In the genomic region with DNA sequence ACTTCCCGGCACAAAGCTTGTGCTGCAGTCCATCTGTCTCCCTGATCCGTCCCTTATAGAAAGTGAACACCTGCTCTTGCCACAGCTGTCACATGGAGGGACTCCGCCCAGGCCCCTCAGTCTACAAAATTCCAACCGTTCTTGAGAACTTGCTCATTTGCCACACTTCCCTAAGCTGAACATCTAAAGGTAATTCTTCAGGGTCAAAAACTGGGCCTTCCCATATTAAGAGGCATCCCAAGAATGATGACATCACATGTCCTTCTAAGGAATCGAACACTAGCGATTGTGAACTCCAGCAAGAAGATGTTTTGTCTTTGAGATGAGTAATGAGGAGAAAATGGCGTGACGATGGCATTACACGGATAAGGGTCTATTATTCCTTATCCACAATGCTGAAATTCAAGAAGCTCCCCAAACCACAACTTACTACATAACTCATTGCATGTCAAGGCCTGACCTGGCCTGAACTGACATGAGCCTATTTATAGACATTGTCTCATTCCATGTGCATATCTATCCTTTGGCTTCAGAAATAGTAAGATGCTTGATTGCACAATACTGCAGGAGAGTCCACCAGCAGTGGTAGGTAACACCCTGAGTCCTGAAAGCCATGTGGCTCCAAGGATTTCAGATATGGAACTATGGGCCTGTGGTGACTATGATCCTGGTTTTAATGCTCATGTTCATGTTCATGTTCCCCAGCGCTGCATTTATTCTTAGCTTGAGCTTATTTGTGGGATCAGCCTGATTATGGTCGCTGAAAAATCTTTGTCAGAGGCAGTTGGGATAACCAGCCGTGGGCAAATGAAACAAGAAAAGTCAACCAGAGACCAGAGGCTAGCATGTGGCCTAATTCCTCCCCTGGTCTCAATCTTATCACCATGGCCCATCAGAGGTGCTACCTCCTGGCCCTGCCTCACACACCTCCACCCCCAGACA, we compare ENCODE assay signal across 8 cellular contexts.
DNase-seq lines count a peak whose midpoint lies in the region; ATAC-seq lines count a peak whose summit lies in the region.

No MANE protein-coding gene starts in this region.

- no peaks in the 10 kb centered on the region for H3K4me1 Mint-ChIP-seq in effector memory CD8-positive, alpha-beta T cell (ENCODE audit: low read depth in 2 of 2)
- H3K4me1 Mint-ChIP-seq in T-cell: peaks cover 0 to 5% (median 0%) of the 10 kb centered on the region in 3 donors

- no peaks in the 10 kb centered on the region for H3K36me3 ChIP-seq in SJCRH30

- no peaks in the 10 kb centered on the region for H3K27me3 ChIP-seq in SJCRH30

- H3K27ac ChIP-seq in SJCRH30: peak overlapping the region; percentile 93

- H3K4me3 ChIP-seq in SJCRH30: no peak overlapping the region

- H3K9me3 Mint-ChIP-seq in effector memory CD8-positive, alpha-beta T cell: no peaks in the 10 kb centered on the region
- H3K9me3 Mint-ChIP-seq in T-cell: peaks cover 0 to 6% (median 0%) of the 10 kb centered on the region in 3 donors

- POLR2A ChIA-PET in T-cell (lab: Charles Lee): no interaction called here

- H3K4me1 ChIP-seq in SJCRH30: peaks cover 24% of the 10 kb centered on the region

- peak; percentile 99 for DNase-seq in A172 (ENCODE audit: low spot score)
- peak; percentile 90 for DNase-seq in HS-5 (ENCODE audit: low read depth)
- DNase-seq in SJCRH30: peak; percentile 90 to 94
- peak; percentile 97 for DNase-seq in glomerular visceral epithelial cell (ENCODE audit: extremely low spot score)
- DNase-seq in effector memory CD8-positive, alpha-beta T cell: no peak
- no peak for DNase-seq in T-cell
- DNase-seq in globus pallidus (ENCODE audit: low spot score): no peak

- no peak overlapping the region for H3K4me3 Mint-ChIP-seq in effector memory CD8-positive, alpha-beta T cell
- no peak overlapping the region for H3K4me3 Mint-ChIP-seq in T-cell

- no peak for ATAC-seq in effector memory CD8-positive, alpha-beta T cell (replicated peaks)
- ATAC-seq in GM18498 (IDR thresholded peaks at IDR 0.05; ENCODE audit: unreplicated experiment) (no peak), T-cell (replicated peaks in 1 of 4) (no peak)

- H3K27ac Mint-ChIP-seq in effector memory CD8-positive, alpha-beta T cell: no peak overlapping the region
- H3K27ac Mint-ChIP-seq in T-cell: no peak overlapping the region

- no peaks in the 10 kb centered on the region for H3K27me3 Mint-ChIP-seq in effector memory CD8-positive, alpha-beta T cell
- H3K27me3 Mint-ChIP-seq in T-cell: peaks cover 0 to 2% of the 10 kb centered on the region in 2 donors

- H3K36me3 Mint-ChIP-seq in effector memory CD8-positive, alpha-beta T cell (ENCODE audit: insufficient read depth): peaks cover 6% of the 10 kb centered on the region
- no peaks in the 10 kb centered on the region for H3K36me3 Mint-ChIP-seq in T-cell

- H3K9me3 ChIP-seq in SJCRH30 (replicated peaks): no peaks in the 10 kb centered on the region

- CTCF ChIA-PET in T-cell (lab: Charles Lee): no interaction called here

Comparison
In these comparisons a context has a peak if more than half of its experiments do, and no peak if none do; other contexts are left out.
1. DNase-seq: peak in A172 (single experiment), HS-5 (single experiment), SJCRH30 (2 of 2) and glomerular visceral epithelial cell (single experiment); none in effector memory CD8-positive, alpha-beta T cell (0 of 3), T-cell (0 of 34) and globus pallidus (single experiment).